27 cellular contexts compared by ENCODE assay signal in the genomic region with DNA sequence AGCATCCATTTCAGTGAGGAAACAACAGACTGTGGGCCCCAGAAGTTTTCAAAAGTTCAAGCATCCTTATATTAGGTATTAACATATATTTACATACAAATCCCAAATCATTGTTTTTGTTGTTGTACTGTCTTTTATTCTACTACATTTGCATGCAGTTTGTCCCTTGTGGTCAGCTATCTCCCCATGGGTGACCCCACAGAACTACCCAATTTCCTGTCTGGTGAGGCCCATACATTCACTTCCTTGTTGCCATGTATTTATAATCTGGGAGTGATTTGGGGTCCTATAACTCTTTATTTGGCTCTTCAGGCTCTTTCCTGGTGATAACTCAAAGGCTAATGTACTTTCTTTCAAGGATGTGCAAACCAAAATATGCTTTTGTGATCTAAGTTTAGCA. TPM values are rescaled to one million over a fixed set of nuclear protein-coding genes. Genes with fewer than 3 reads are reported as not detected.
A peak's percentile ranks its signal among the peaks of the same experiment; 100 is the strongest.
DNase-seq lines count a peak whose midpoint lies in the region; ATAC-seq and TF ChIP-seq lines count a peak whose summit lies in the region.
"Had no signal": no experiment of that assay in that cellular context is flagged by ENCODE, and none has a peak within 500 bp of the region (broad histone marks: within the 10 kb centered on the region; RNA-seq: fewer than 3 reads in every experiment).

No MANE protein-coding gene starts in this region.

- no peak for ATAC-seq in GM21529 (IDR thresholded peaks at IDR 0.05; ENCODE audit: unreplicated experiment)
- ATAC-seq: left ventricle myocardium superior, mucosa of descending colon, Panc1 had no signal

- H3K4me2 ChIP-seq in BLaER1 (peak overlapping the region; percentile 65), DOHH2 (ENCODE audit: low read length) (peak overlapping the region; percentile 85), Loucy (ENCODE audit: low read depth, low read length, poor library complexity, severe bottlenecking) (peak overlapping the region; percentile 14)

- no peak for TF ChIP-seq CTCF in DOHH2 (IDR thresholded peaks at IDR 0.05; ENCODE audit: low read depth, low read length, poor library complexity, severe bottlenecking)
- TF ChIP-seq CTCF in Loucy (conservative IDR thresholded peaks at IDR 0.05; ENCODE audit: low read length): no peak

- intact Hi-C loops in activated T-helper 2 cell treated with anti-CD3 and anti-CD28 coated beads, Interferon-gamma antibody, Interleukin-2, Interleukin-4, amounts not matched to agents 10 μg/mL and 5 μg/mL and 100 μg/mL, durations not matched to agents 14 hours and 24 hours and 36 hours (cut with micrococcal nuclease): loop anchor here (5.0 to 10.0 kb wide), 2 partner anchors 1055 to 1478 kb away; partner anchors contain the start of genes NLN and SGTB

- no peak overlapping the region for H2AFZ ChIP-seq in Loucy (ENCODE audit: low read length)

- H3K27ac Mint-ChIP-seq in activated T-helper 2 cell treated with anti-CD3 and anti-CD28 coated beads, Interferon-gamma antibody, Interleukin-2, Interleukin-4, amounts not matched to agents 10 μg/mL and 5 μg/mL and 100 μg/mL, durations not matched to agents 14 hours and 24 hours and 36 hours: peak overlapping the region; percentile 15
- H3K27ac Mint-ChIP-seq: activated naive CD8-positive, alpha-beta T cell had no signal

- H3K4me3 ChIP-seq in BLaER1 (no peak overlapping the region), DOHH2 (ENCODE audit: low read length) (peak overlapping the region; percentile 93), Loucy (ENCODE audit: low read length, poor library complexity, severe bottlenecking) (no peak overlapping the region)
- H3K4me3 ChIP-seq: mucosa of descending colon, thoracic aorta had no signal

- H3K27ac ChIP-seq in BLaER1 (peak overlapping the region; percentile 41; the same call in 1 of the 2 replicates), DOHH2 (ENCODE audit: low read depth, low read length) (peak overlapping the region; percentile 92)
- H3K27ac ChIP-seq: thoracic aorta had no signal

- H3F3A ChIP-seq in DOHH2 (ENCODE audit: control insufficient read depth, insufficient read depth) (peaks cover 54% of the 10 kb centered on the region), Loucy (ENCODE audit: low read depth) (no peaks in the 10 kb centered on the region)

- H3K27me3 ChIP-seq in BLaER1 (no peaks in the 10 kb centered on the region), DOHH2 (ENCODE audit: control insufficient read depth, low read length) (no peaks in the 10 kb centered on the region), Loucy (ENCODE audit: insufficient read depth, low read length, poor library complexity, severe bottlenecking) (no peaks in the 10 kb centered on the region)

- H3K4me1 ChIP-seq in BLaER1 (peaks cover 84% of the 10 kb centered on the region), DOHH2 (ENCODE audit: control insufficient read depth, low read length) (peaks cover 97% of the 10 kb centered on the region), Loucy (ENCODE audit: insufficient read depth, low read length, poor library complexity, severe bottlenecking) (peaks cover 23% of the 10 kb centered on the region)

- H4K20me1 ChIP-seq in BLaER1 (no peaks in the 10 kb centered on the region), DOHH2 (ENCODE audit: control insufficient read depth, insufficient read depth, low read depth, low read length) (no peaks in the 10 kb centered on the region), Loucy (ENCODE audit: insufficient read depth, low read length, poor library complexity, severe bottlenecking) (no peaks in the 10 kb centered on the region)

- H3K36me3 ChIP-seq in BLaER1 (no peaks in the 10 kb centered on the region), DOHH2 (ENCODE audit: control insufficient read depth, low read length) (peaks cover 12% of the 10 kb centered on the region), Loucy (ENCODE audit: insufficient read depth, low read length) (no peaks in the 10 kb centered on the region)
- H3K36me3 ChIP-seq: thoracic aorta had no signal

- H3K9me2 ChIP-seq in DOHH2 (replicated peaks; ENCODE audit: control insufficient read depth, low read length): no peaks in the 10 kb centered on the region
- H3K9me2 ChIP-seq in Loucy (replicated peaks; ENCODE audit: low read depth, low read length): no peaks in the 10 kb centered on the region

- H3K79me2 ChIP-seq in DOHH2 (ENCODE audit: control insufficient read depth, low read length) (peaks cover 31% of the 10 kb centered on the region), Loucy (ENCODE audit: insufficient read depth, low read length) (no peaks in the 10 kb centered on the region)

- H3K4me1 Mint-ChIP-seq in activated T-helper 2 cell treated with anti-CD3 and anti-CD28 coated beads, Interferon-gamma antibody, Interleukin-2, Interleukin-4, amounts not matched to agents 10 μg/mL and 5 μg/mL and 100 μg/mL, durations not matched to agents 14 hours and 24 hours and 36 hours (ENCODE audit: low read depth): peaks cover 62% of the 10 kb centered on the region

- no peak for DNase-seq in activated T-helper 2 cell treated with anti-CD3 and anti-CD28 coated beads, Interferon-gamma antibody, Interleukin-2, Interleukin-4, amounts not matched to agents 10 μg/mL and 5 μg/mL and 100 μg/mL, durations not matched to agents 14 hours and 24 hours and 36 hours (ENCODE audit: low spot score)
- DNase-seq in SK-N-DZ (ENCODE audit: low spot score) (no peak), dedifferentiated amniotic fluid mesenchymal stem cell (ENCODE audit: extremely low spot score) (no peak), DMS153 treated with DMSO at 0.1 percent for 48 hours (lab: John Stamatoyannopoulos, UW; ENCODE audit: unreplicated experiment) (no peak)
- DNase-seq: CD8-positive, alpha-beta memory T cell; cerebellar nuclear complex; DMS53; left ventricle myocardium superior; mucosa of descending colon; NCI-H2107; NCI-H446 treated with DMSO at 0.1 percent for 48 hours; SIG-M5; stimulated activated CD4-positive, alpha-beta T cell treated with anti-CD3 and anti-CD28 coated beads, Interleukin-1b, Interleukin-23, amount 100 ng/mL, for 48 hours; stimulated activated naive CD4-positive, alpha-beta T cell treated with Interleukin-2 at 50 U/mL for 16 hours had no signal

- peaks cover 35% of the 10 kb centered on the region for H3K36me3 Mint-ChIP-seq in activated T-helper 2 cell treated with anti-CD3 and anti-CD28 coated beads, Interferon-gamma antibody, Interleukin-2, Interleukin-4, amounts not matched to agents 10 μg/mL and 5 μg/mL and 100 μg/mL, durations not matched to agents 14 hours and 24 hours and 36 hours (ENCODE audit: low read depth)
- H3K36me3 Mint-ChIP-seq: activated naive CD8-positive, alpha-beta T cell had no signal

- H3K9me3 ChIP-seq in BLaER1: no peaks in the 10 kb centered on the region
- H3K9me3 ChIP-seq in DOHH2 (ENCODE audit: control insufficient read depth, insufficient read depth, low read length): no peaks in the 10 kb centered on the region
- peaks cover 5% of the 10 kb centered on the region; the same call in 1 of the 2 replicates for H3K9me3 ChIP-seq in Loucy (ENCODE audit: insufficient read depth, low read depth, low read length)
- H3K9me3 ChIP-seq: mucosa of descending colon, thoracic aorta had no signal

- H3K9ac ChIP-seq in BLaER1 (no peak overlapping the region), Loucy (ENCODE audit: low read depth, low read length, poor library complexity, severe bottlenecking) (no peak overlapping the region)

- no peaks in the 10 kb centered on the region for H3K27me3 Mint-ChIP-seq in activated T-helper 2 cell treated with anti-CD3 and anti-CD28 coated beads, Interferon-gamma antibody, Interleukin-2, Interleukin-4, amounts not matched to agents 10 μg/mL and 5 μg/mL and 100 μg/mL, durations not matched to agents 14 hours and 24 hours and 36 hours (ENCODE audit: low read depth)
- H3K27me3 Mint-ChIP-seq: activated naive CD8-positive, alpha-beta T cell; CD8-positive, alpha-beta memory T cell had no signal

- H3K4me3 Mint-ChIP-seq in activated T-helper 2 cell treated with anti-CD3 and anti-CD28 coated beads, Interferon-gamma antibody, Interleukin-2, Interleukin-4, amounts not matched to agents 10 μg/mL and 5 μg/mL and 100 μg/mL, durations not matched to agents 14 hours and 24 hours and 36 hours (ENCODE audit: low read depth): no peak overlapping the region
- H3K4me3 Mint-ChIP-seq: activated naive CD8-positive, alpha-beta T cell had no signal

- H3K9me3 Mint-ChIP-seq in activated T-helper 2 cell treated with anti-CD3 and anti-CD28 coated beads, Interferon-gamma antibody, Interleukin-2, Interleukin-4, amounts not matched to agents 10 μg/mL and 5 μg/mL and 100 μg/mL, durations not matched to agents 14 hours and 24 hours and 36 hours: peaks cover 32% of the 10 kb centered on the region

RNA-seq across cellular contexts. Expression of gene CD180, which starts 3.3 kb away (rescaled TPM):
- 0.02 TPM in 2 replicates for total RNA-seq in activated T-helper 2 cell treated with anti-CD3 and anti-CD28 coated beads, Interferon-gamma antibody, Interleukin-2, Interleukin-4, amounts not matched to agents 10 μg/mL and 5 μg/mL and 100 μg/mL, durations not matched to agents 14 hours and 24 hours and 36 hours
- not detected in 2 replicates for polyA plus RNA-seq in SK-N-DZ (2014; cell fraction: cytosol; rRNA removed)
- not detected in 2 replicates for polyA plus RNA-seq in SK-N-DZ (2014; cell fraction: nucleus; rRNA removed)
- total RNA-seq: activated CD8-positive, alpha-beta memory T cell treated with anti-CD3 and anti-CD28 coated beads for 36 hours; epithelial cell of proximal tubule; fibroblast of villous mesenchyme; H1; pulmonary artery endothelial cell had no signal
- polyA plus RNA-seq: AG04450; CD8-positive, alpha-beta memory T cell; H1 had no signal

Comparison
In these comparisons a context has a peak if more than half of its experiments do, and no peak if none do; other contexts are left out.
1. H3K4me2 ChIP-seq: peak in every context shown above with its lines; median percentile 85 in DOHH2; 65 in BLaER1; 14 in Loucy.